9 cellular contexts compared by ENCODE assay signal in the genomic region with DNA sequence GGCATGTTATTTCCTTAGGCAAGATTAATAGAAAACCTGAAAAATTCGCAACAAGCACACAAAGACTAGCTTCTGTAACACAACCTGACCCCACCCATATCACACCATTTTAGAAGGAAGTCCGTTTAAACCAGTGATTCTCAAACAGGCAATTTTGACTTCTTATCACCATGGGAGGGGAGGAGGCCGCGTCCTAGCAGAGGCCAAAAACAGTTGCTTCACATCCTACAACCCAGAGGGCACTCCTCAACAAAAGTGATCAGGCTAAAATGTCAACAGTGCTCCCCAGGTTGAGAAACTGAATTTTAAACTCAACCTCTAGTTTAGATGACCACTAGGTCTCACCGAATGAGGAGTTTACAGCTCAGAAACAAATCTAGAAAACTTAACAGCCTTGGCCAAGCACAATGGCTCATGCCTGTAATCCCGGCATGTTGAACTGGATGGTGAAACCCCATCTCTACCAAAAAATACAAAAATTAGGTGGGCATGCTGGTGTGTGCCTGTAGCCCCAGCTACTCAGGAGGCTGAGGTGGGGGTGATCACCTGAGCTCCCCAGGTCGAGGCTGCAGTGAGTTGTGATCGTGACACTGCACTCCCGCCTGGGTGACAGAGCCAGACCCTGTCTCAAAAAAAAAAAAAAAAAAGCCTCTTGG. TPM values are rescaled to one million over a fixed set of nuclear protein-coding genes. Genes with fewer than 3 reads are reported as not detected.
DNase-seq lines count a peak whose midpoint lies in the region; ATAC-seq, FAIRE-seq and TF ChIP-seq lines count a peak whose summit lies in the region.
"Had no signal": no experiment of that assay in that cellular context is flagged by ENCODE, and none has a peak within 500 bp of the region (broad histone marks: within the 10 kb centered on the region; RNA-seq: fewer than 3 reads in every experiment).

No MANE protein-coding gene starts in this region.

- FAIRE-seq in GM12892 (lab: Jason Lieb, UNC): no peak

- intact Hi-C loops in Panc1 (cut with micrococcal nuclease; ENCODE audit: unreplicated experiment): no loop called here
- intact Hi-C loops in gastrocnemius medialis (cut with DNase I; ENCODE audit: low total_unique reads): loop anchor here (5.0 to 10.0 kb wide), 3 partner anchors 172 to 500 kb away; partner anchors contain the start of genes DSTN, DZANK1, KAT14 and PET117

- ATAC-seq in Panc1: no peak
- no peak for ATAC-seq in gastrocnemius medialis
- ATAC-seq in GM18519 (IDR thresholded peaks at IDR 0.05; ENCODE audit: low FRiP score, unreplicated experiment): no peak
- ATAC-seq in HG02588 (IDR thresholded peaks at IDR 0.05; ENCODE audit: unreplicated experiment): no peak

- in situ Hi-C loops in Panc1 (cut with HindIII; ENCODE audit: low pct_unique_long_range_greater_than_20kb, low sequenced_read_pairs) (no loop called here), gastrocnemius medialis (cut with MboI; ENCODE audit: low sequenced_read_pairs in 4 of 4) (loop anchor here in 2 of 4 donors (25.0 kb wide), 2 partner anchors 172 to 547 kb away; partner anchors contain the start of genes KAT14 (in 1 of the 2), PET117 (in 1 of the 2) and SEC23B (in 1 of the 2))

- no peaks in the 10 kb centered on the region for H3K9me3 ChIP-seq in Panc1 (ENCODE audit: control insufficient read depth, insufficient read depth, low read depth, low read length)
- H3K9me3 ChIP-seq in gastrocnemius medialis: no peaks in the 10 kb centered on the region

- POLR2A ChIA-PET in Panc1 (lab: Charles Lee): interaction anchor here (0.5 to 0.7 kb wide), 3 partner anchors 8 to 1413 kb away, joined by 10 to 17 read pairs (median 12); partner anchors contain the start of gene RRBP1

- BruUV-seq in Panc1 (replicated peaks; lab: Mats Ljungman, UMichigan): no TSS peak

- TF ChIP-seq POLR2A in GM12892 (IDR thresholded peaks at IDR 0.05; ENCODE audit: low read depth, low read length): peak; percentile 69
- peak; percentile 71 for TF ChIP-seq POLR2A in erythroblast (IDR thresholded peaks at IDR 0.05; ENCODE audit: low read length)
- no peak for TF ChIP-seq POLR2A in gastrocnemius medialis (IDR thresholded peaks at IDR 0.05)

- H3K27ac ChIP-seq in Panc1 (ENCODE audit: low read length): peak overlapping the region; percentile 83
- peak overlapping the region; percentile 93 to 99 (median 96) for H3K27ac ChIP-seq in gastrocnemius medialis

- DNase-seq in GM12892 (ENCODE audit: insufficient read length) (no peak), Panc1 (ENCODE audit: low read depth, low spot score) (no peak), erythroblast (lab: John Stamatoyannopoulos, UW) (peak; percentile 83), gastrocnemius medialis (no peak), HT-29 (ENCODE audit: low spot score) (no peak), NCI-H2081 treated with DMSO at 0.1 percent for 48 hours (lab: John Stamatoyannopoulos, UW) (no peak)
- DNase-seq: stimulated activated CD4-positive, alpha-beta T cell treated with anti-CD3 and anti-CD28 coated beads, Interleukin-1b, Interleukin-23, amount 100 ng/mL, for 48 hours had no signal

- H3K4me1 ChIP-seq in Panc1 (ENCODE audit: control insufficient read depth, insufficient read depth, low read length): peaks cover 46% of the 10 kb centered on the region
- peaks cover 66 to 75% of the 10 kb centered on the region in 2 donors for H3K4me1 ChIP-seq in gastrocnemius medialis

- H3K4me3 ChIP-seq in Panc1 (ENCODE audit: low read depth in 2 of 2, low read length in 2 of 2) (peak overlapping the region; percentile 95 to 97), gastrocnemius medialis (peak overlapping the region in 3 of 4 donors; percentile 91 to 97 (median 92))

- TF ChIP-seq CTCF in Panc1 (IDR thresholded peaks at IDR 0.05): no peak
- TF ChIP-seq CTCF in gastrocnemius medialis (IDR thresholded peaks at IDR 0.05 in 4 of 5, conservative IDR thresholded peaks at IDR 0.05 in 1 of 5): no peak

- H3K27me3 ChIP-seq in Panc1 (ENCODE audit: control insufficient read depth, insufficient read depth, low read length) (no peaks in the 10 kb centered on the region), gastrocnemius medialis (no peaks in the 10 kb centered on the region)

- CTCF ChIA-PET in Panc1 (lab: Charles Lee): no interaction called here

- H3K36me3 ChIP-seq in Panc1 (ENCODE audit: control insufficient read depth, insufficient read depth, low read length) (peaks cover 10% of the 10 kb centered on the region), gastrocnemius medialis (no peaks in the 10 kb centered on the region)

RNA-seq across cellular contexts. Expression of gene SNX5, which starts 3.4 kb away (rescaled TPM):
- polyA plus RNA-seq in GM12892 (2012; ENCODE audit: missing spikeins): 231 TPM
- total RNA-seq in Panc1 (2021; ENCODE audit: unreplicated experiment): 90.8 TPM
- polyA plus RNA-seq in Panc1 (2012; ENCODE audit: insufficient read length): 54.6 TPM
- total RNA-seq in gastrocnemius medialis: 10 to 100 TPM; 49.8 to 88.8 (median 60.9) TPM
- total RNA-seq in HT-29 (2014; rRNA removed; shearing (Covaris generic)): 181 and 203 TPM in 2 replicates

RNA-seq across cellular contexts. Expression of gene MGME1, which starts 3.6 kb away (rescaled TPM):
- polyA plus RNA-seq in GM12892 (2012; ENCODE audit: missing spikeins): 28.2 TPM
- total RNA-seq in Panc1 (2021; ENCODE audit: unreplicated experiment) (27.0 TPM), gastrocnemius medialis (1 to 10 TPM; 5.2 to 9.1 (median 7.2) TPM)
- 19.1 TPM for polyA plus RNA-seq in Panc1 (2012; ENCODE audit: insufficient read length)
- 10.9 and 14.0 TPM in 2 replicates for total RNA-seq in HT-29 (2014; rRNA removed; shearing (Covaris generic))

Comparison
In these comparisons a context has a peak if more than half of its experiments do, and no peak if none do; other contexts are left out.
1. DNase-seq: peak in erythroblast (2 of 2); none in GM12892 (single experiment), Panc1 (single experiment), gastrocnemius medialis (0 of 2), HT-29 (single experiment) and NCI-H2081 treated with DMSO at 0.1 percent for 48 hours (single experiment).
2. POLR2A ChIP-seq: peak in GM12892 (single experiment) and erythroblast (single experiment); none in gastrocnemius medialis (0 of 2).